ENCODE assay signal across 1 cellular context in genomic region chr21:45552696-45553391, GRCh38.
TF ChIP-seq lines count a peak whose summit lies in the region.

No MANE protein-coding gene starts in this region.

TF ChIP-seq in HepG2, 621 proteins besides CTCF, POLR2A, EP300 and RAD21 (continued from another document):
- TF ChIP-seq, protein P1, sequence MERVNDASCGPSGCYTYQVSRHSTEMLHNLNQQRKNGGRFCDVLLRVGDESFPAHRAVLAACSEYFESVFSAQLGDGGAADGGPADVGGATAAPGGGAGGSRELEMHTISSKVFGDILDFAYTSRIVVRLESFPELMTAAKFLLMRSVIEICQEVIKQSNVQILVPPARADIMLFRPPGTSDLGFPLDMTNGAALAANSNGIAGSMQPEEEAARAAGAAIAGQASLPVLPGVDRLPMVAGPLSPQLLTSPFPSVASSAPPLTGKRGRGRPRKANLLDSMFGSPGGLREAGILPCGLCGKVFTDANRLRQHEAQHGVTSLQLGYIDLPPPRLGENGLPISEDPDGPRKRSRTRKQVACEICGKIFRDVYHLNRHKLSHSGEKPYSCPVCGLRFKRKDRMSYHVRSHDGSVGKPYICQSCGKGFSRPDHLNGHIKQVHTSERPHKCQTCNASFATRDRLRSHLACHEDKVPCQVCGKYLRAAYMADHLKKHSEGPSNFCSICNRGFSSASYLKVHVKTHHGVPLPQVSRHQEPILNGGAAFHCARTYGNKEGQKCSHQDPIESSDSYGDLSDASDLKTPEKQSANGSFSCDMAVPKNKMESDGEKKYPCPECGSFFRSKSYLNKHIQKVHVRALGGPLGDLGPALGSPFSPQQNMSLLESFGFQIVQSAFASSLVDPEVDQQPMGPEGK (CRISPR knock-in tag; IDR thresholded peaks at IDR 0.05), result peak; percentile 43; the same call in 1 of the 2 replicates
- TF ChIP-seq ZNF34 (CRISPR knock-in tag; IDR thresholded peaks at IDR 0.05; ENCODE audit: borderline replicate concordance) (no peak), IKZF1 (IDR thresholded peaks at IDR 0.05) (no peak), PBX3 (CRISPR knock-in tag; IDR thresholded peaks at IDR 0.05; ENCODE audit: borderline replicate concordance) (no peak), ZNF563 (CRISPR knock-in tag; IDR thresholded peaks at IDR 0.05) (0 out of 2 replicates have a peak, but pooled peaks have one; percentile 18), HNRNPL (IDR thresholded peaks at IDR 0.05; ENCODE audit: low read depth, low read length) (peak; percentile 86), NCOR1 (IDR thresholded peaks at IDR 0.05; ENCODE audit: borderline replicate concordance, low read length) (peak; percentile 59), RFXANK (CRISPR knock-in tag; IDR thresholded peaks at IDR 0.05) (no peak), POGZ (CRISPR knock-in tag; IDR thresholded peaks at IDR 0.05) (0 out of 2 replicates have a peak, but pooled peaks have one; percentile 20), ZNF710 (CRISPR knock-in tag; IDR thresholded peaks at IDR 0.05; ENCODE audit: borderline replicate concordance) (0 out of 2 replicates have a peak, but pooled peaks have one; percentile 45), SMARCE1 (IDR thresholded peaks at IDR 0.05; ENCODE audit: borderline replicate concordance) (no peak), UBTF (CRISPR knock-in tag; IDR thresholded peaks at IDR 0.05) (peak; percentile 55), MTA1 (CRISPR knock-in tag; IDR thresholded peaks at IDR 0.05; ENCODE audit: borderline replicate concordance) (peak; percentile 69; the same call in 1 of the 2 replicates), CHD2 (IDR thresholded peaks at IDR 0.05; ENCODE audit: low read depth, low read length) (no peak), ZBTB34 (CRISPR knock-in tag; IDR thresholded peaks at IDR 0.05) (0 out of 2 replicates have a peak, but pooled peaks have one; percentile 24), TARDBP (CRISPR knock-in tag; IDR thresholded peaks at IDR 0.05) (peak; percentile 39; the same call in 1 of the 2 replicates), AGO1 (IDR thresholded peaks at IDR 0.05; ENCODE audit: low read depth, low read length, poor library complexity, severe bottlenecking) (no peak), ESRRA (CRISPR knock-in tag; IDR thresholded peaks at IDR 0.05; ENCODE audit: low read depth) (peak; percentile 99)
- TF ChIP-seq, protein P2, sequence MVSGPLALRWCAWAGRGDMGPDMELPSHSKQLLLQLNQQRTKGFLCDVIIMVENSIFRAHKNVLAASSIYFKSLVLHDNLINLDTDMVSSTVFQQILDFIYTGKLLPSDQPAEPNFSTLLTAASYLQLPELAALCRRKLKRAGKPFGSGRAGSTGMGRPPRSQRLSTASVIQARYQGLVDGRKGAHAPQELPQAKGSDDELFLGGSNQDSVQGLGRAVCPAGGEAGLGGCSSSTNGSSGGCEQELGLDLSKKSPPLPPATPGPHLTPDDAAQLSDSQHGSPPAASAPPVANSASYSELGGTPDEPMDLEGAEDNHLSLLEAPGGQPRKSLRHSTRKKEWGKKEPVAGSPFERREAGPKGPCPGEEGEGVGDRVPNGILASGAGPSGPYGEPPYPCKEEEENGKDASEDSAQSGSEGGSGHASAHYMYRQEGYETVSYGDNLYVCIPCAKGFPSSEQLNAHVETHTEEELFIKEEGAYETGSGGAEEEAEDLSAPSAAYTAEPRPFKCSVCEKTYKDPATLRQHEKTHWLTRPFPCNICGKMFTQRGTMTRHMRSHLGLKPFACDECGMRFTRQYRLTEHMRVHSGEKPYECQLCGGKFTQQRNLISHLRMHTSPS (CRISPR knock-in tag; IDR thresholded peaks at IDR 0.05; ENCODE audit: low read depth), result peak; percentile 25; the same call in 1 of the 2 replicates
- TF ChIP-seq, protein P3, sequence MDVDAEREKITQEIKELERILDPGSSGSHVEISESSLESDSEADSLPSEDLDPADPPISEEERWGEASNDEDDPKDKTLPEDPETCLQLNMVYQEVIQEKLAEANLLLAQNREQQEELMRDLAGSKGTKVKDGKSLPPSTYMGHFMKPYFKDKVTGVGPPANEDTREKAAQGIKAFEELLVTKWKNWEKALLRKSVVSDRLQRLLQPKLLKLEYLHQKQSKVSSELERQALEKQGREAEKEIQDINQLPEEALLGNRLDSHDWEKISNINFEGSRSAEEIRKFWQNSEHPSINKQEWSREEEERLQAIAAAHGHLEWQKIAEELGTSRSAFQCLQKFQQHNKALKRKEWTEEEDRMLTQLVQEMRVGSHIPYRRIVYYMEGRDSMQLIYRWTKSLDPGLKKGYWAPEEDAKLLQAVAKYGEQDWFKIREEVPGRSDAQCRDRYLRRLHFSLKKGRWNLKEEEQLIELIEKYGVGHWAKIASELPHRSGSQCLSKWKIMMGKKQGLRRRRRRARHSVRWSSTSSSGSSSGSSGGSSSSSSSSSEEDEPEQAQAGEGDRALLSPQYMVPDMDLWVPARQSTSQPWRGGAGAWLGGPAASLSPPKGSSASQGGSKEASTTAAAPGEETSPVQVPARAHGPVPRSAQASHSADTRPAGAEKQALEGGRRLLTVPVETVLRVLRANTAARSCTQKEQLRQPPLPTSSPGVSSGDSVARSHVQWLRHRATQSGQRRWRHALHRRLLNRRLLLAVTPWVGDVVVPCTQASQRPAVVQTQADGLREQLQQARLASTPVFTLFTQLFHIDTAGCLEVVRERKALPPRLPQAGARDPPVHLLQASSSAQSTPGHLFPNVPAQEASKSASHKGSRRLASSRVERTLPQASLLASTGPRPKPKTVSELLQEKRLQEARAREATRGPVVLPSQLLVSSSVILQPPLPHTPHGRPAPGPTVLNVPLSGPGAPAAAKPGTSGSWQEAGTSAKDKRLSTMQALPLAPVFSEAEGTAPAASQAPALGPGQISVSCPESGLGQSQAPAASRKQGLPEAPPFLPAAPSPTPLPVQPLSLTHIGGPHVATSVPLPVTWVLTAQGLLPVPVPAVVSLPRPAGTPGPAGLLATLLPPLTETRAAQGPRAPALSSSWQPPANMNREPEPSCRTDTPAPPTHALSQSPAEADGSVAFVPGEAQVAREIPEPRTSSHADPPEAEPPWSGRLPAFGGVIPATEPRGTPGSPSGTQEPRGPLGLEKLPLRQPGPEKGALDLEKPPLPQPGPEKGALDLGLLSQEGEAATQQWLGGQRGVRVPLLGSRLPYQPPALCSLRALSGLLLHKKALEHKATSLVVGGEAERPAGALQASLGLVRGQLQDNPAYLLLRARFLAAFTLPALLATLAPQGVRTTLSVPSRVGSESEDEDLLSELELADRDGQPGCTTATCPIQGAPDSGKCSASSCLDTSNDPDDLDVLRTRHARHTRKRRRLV (CRISPR knock-in tag; IDR thresholded peaks at IDR 0.05), result no peak
- TF ChIP-seq, protein P4, sequence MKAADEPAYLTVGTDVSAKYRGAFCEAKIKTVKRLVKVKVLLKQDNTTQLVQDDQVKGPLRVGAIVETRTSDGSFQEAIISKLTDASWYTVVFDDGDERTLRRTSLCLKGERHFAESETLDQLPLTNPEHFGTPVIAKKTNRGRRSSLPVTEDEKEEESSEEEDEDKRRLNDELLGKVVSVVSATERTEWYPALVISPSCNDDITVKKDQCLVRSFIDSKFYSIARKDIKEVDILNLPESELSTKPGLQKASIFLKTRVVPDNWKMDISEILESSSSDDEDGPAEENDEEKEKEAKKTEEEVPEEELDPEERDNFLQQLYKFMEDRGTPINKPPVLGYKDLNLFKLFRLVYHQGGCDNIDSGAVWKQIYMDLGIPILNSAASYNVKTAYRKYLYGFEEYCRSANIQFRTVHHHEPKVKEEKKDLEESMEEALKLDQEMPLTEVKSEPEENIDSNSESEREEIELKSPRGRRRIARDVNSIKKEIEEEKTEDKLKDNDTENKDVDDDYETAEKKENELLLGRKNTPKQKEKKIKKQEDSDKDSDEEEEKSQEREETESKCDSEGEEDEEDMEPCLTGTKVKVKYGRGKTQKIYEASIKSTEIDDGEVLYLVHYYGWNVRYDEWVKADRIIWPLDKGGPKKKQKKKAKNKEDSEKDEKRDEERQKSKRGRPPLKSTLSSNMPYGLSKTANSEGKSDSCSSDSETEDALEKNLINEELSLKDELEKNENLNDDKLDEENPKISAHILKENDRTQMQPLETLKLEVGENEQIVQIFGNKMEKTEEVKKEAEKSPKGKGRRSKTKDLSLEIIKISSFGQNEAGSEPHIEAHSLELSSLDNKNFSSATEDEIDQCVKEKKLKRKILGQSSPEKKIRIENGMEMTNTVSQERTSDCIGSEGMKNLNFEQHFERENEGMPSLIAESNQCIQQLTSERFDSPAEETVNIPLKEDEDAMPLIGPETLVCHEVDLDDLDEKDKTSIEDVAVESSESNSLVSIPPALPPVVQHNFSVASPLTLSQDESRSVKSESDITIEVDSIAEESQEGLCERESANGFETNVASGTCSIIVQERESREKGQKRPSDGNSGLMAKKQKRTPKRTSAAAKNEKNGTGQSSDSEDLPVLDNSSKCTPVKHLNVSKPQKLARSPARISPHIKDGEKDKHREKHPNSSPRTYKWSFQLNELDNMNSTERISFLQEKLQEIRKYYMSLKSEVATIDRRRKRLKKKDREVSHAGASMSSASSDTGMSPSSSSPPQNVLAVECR (CRISPR knock-in tag; IDR thresholded peaks at IDR 0.05; ENCODE audit: borderline replicate concordance), result peak; percentile 30; the same call in 1 of the 2 replicates
